Comparison of ENCODE assay signal across 8 cellular contexts in genomic region chr14:20461230-20462141, GRCh38. TPM values are rescaled to one million over a fixed set of nuclear protein-coding genes. Genes with fewer than 3 reads are reported as not detected.
DNase-seq lines count a peak whose midpoint lies in the region; ATAC-seq, FAIRE-seq and TF ChIP-seq lines count a peak whose summit lies in the region.

PIP4P1 (minus strand) TSS chr14:20461434; CDS start chr14:20461325, 109 bp downstream.

- peak within 1 kb of the TSS; percentile 84 to 92 (median 88) for H3K4me3 Mint-ChIP-seq in T-cell

- 0 to 1% (median 1%) methylated on average over 47 to 67 of the region's 67 CpGs for WGBS in adipose tissue, 3 donors
- WGBS in tibial nerve, 2 donors: 0 to 1% methylated on average over 59 of the region's 67 CpGs

- H3K4me1 ChIP-seq in cardiac muscle cell (ENCODE audit: low read depth): peaks cover 5% of the 10 kb centered on the region
- peaks cover 7% of the 10 kb centered on the region for H3K4me1 ChIP-seq in parathyroid adenoma
- H3K4me1 ChIP-seq in tibial nerve: peaks cover 3 to 38% (median 15%) of the 10 kb centered on the region in 4 donors

- ATAC-seq in HG02840 (IDR thresholded peaks at IDR 0.05; ENCODE audit: low FRiP score, unreplicated experiment) (peak; percentile 94), T-cell (replicated peaks in 1 of 4) (peak; percentile 88 to 92 (median 90))

- H2AFZ ChIP-seq in parathyroid adenoma: peak within 1 kb of the TSS; percentile 81

- peaks cover 24 to 40% (median 31%) of the 10 kb centered on the region in 3 donors for H3K4me1 Mint-ChIP-seq in T-cell

- H3K4me3 ChIP-seq in cardiac muscle cell: peak within 1 kb of the TSS; percentile 92
- H3K4me3 ChIP-seq in parathyroid adenoma (ENCODE audit: low read depth, low read length): peak within 1 kb of the TSS; percentile 90
- peak within 1 kb of the TSS; percentile 85 to 99 (median 94) for H3K4me3 ChIP-seq in tibial nerve

- no peaks in the 10 kb centered on the region for H3K9me3 Mint-ChIP-seq in T-cell

- DNase-seq in GM12891 (ENCODE audit: insufficient read length, low spot score) (peak; percentile 73), NCI-H1436 treated with DMSO at 0.1 percent for 48 hours (lab: John Stamatoyannopoulos, UW) (peak; percentile 99), T-cell (peak; percentile 91 to 100 (median 98)), cardiac muscle cell (ENCODE audit: low read depth in 1 of 2, low spot score in 1 of 2) (peak; percentile 100), tibial nerve (ENCODE audit: low spot score in 2 of 2) (peak; percentile 98 to 99)

- peaks cover 17% of the 10 kb centered on the region for H3K36me3 ChIP-seq in cardiac muscle cell
- no peaks in the 10 kb centered on the region for H3K36me3 ChIP-seq in parathyroid adenoma (ENCODE audit: control insufficient read depth, insufficient read depth, low read length)
- H3K36me3 ChIP-seq in tibial nerve: peaks cover 4 to 30% (median 18%) of the 10 kb centered on the region in 3 donors

- peaks cover 27% of the 10 kb centered on the region for H3K36me3 Mint-ChIP-seq in T-cell

- TF ChIP-seq CTCF in cardiac muscle cell (IDR thresholded peaks at IDR 0.05; ENCODE audit: low read depth, low read length): no peak
- no peak for TF ChIP-seq CTCF in parathyroid adenoma (IDR thresholded peaks at IDR 0.05)
- peak in 1 of 5 experiments; percentile 57 for TF ChIP-seq CTCF in tibial nerve (IDR thresholded peaks at IDR 0.05)

- peak within 1 kb of the TSS; percentile 94 for H3K27ac Mint-ChIP-seq in T-cell

- peak; percentile 83 for TF ChIP-seq POLR2A in GM12891 (IDR thresholded peaks at IDR 0.05; ENCODE audit: low read depth, low read length)
- TF ChIP-seq POLR2A in tibial nerve (IDR thresholded peaks at IDR 0.05): peak; percentile 87 to 91

- peak; percentile 94 to 100 for TF ChIP-seq EP300 in tibial nerve (IDR thresholded peaks at IDR 0.05)

- peak within 1 kb of the TSS; percentile 65 for H3K9ac ChIP-seq in parathyroid adenoma

- H3K79me2 ChIP-seq in parathyroid adenoma: peaks cover 2% of the 10 kb centered on the region

- CTCF ChIA-PET in T-cell (lab: Charles Lee): interaction anchor here (0.6 to 1.6 kb wide), 15 partner anchors 8 to 642 kb away, joined by 3 to 14 read pairs (median 4); partner anchors contain the start of genes PARP2 (in 1 of the 2) and PNP (in 1 of the 2)

- H3K27ac ChIP-seq in adipose tissue (ENCODE audit: low read depth, low read length) (peak within 1 kb of the TSS; percentile 62), cardiac muscle cell (peak within 1 kb of the TSS; percentile 93), parathyroid adenoma (peak within 1 kb of the TSS; percentile 71), tibial nerve (peak within 1 kb of the TSS; percentile 95 to 99 (median 98))

- peak; percentile 99 for FAIRE-seq in GM12891 (lab: Jason Lieb, UNC)

- H3K9me3 ChIP-seq in cardiac muscle cell (ENCODE audit: low read depth) (no peaks in the 10 kb centered on the region), parathyroid adenoma (ENCODE audit: control insufficient read depth, low read length) (no peaks in the 10 kb centered on the region), tibial nerve (no peaks in the 10 kb centered on the region)

- no peaks in the 10 kb centered on the region for H3K27me3 ChIP-seq in cardiac muscle cell
- no peaks in the 10 kb centered on the region for H3K27me3 ChIP-seq in parathyroid adenoma (ENCODE audit: control insufficient read depth, insufficient read depth, low read length)
- H3K27me3 ChIP-seq in tibial nerve: no peaks in the 10 kb centered on the region

- POLR2A ChIA-PET in T-cell (lab: Charles Lee): interaction anchor here (0.6 to 1.6 kb wide), 13 partner anchors 8 to 530 kb away, joined by 3 to 21 read pairs (median 5); partner anchors contain the start of genes PARP2 (in 1 of the 2) and PNP (in 1 of the 2)

- H3K27me3 Mint-ChIP-seq in T-cell: no peaks in the 10 kb centered on the region

- H3K4me2 ChIP-seq in parathyroid adenoma (ENCODE audit: low read length): peak within 1 kb of the TSS; percentile 87

TF ChIP-seq in GM12891, 5 proteins besides CTCF, POLR2A, EP300 and RAD21:
- TF ChIP-seq POU2F2 (IDR thresholded peaks at IDR 0.05; ENCODE audit: low read depth, low read length) (peak; percentile 93), SPI1 (IDR thresholded peaks at IDR 0.05; ENCODE audit: low read depth, low read length) (no peak), POLR2AphosphoS5 (IDR thresholded peaks at IDR 0.05; ENCODE audit: low read depth, low read length) (peak; percentile 73), TAF1 (IDR thresholded peaks at IDR 0.05; ENCODE audit: low read depth, low read length) (peak; percentile 56; the same call in 1 of the 2 replicates), PAX5 (IDR thresholded peaks at IDR 0.05; ENCODE audit: insufficient read depth, low read length, severe bottlenecking) (no peak)

RNA-seq across cellular contexts. Expression of gene PIP4P1, which starts in this region (rescaled TPM):
- 25.7 TPM for polyA plus RNA-seq in GM12891 (2012; ENCODE audit: low read depth, missing spikeins)
- total RNA-seq in T-cell: 10 to 100 TPM; 54.2 to 72.8 (median 57.5) TPM
- polyA plus RNA-seq in adipose tissue: 10 to 100 TPM; 19.0 to 36.6 (median 24.6) TPM
- total RNA-seq in cardiac muscle cell: 17.6 and 23.1 TPM in 2 replicates
- 49.4 and 60.1 TPM in 2 replicates for polyA plus RNA-seq in cardiac muscle cell
- 10 to 100 TPM; 11.8 to 29.7 (median 23.9) TPM for total RNA-seq in tibial nerve

Comparison
In these comparisons a context has a peak if more than half of its experiments do, and no peak if none do; other contexts are left out.
1. Peak in every context shown above with its lines: DNase-seq, ATAC-seq, H3K4me3 ChIP-seq and H3K27ac ChIP-seq.